ENCODE assay signal across 13 cellular contexts in genomic region chr9:80072406-80072805, GRCh38.
DNase-seq lines count a peak whose midpoint lies in the region; TF ChIP-seq lines count a peak whose summit lies in the region.
"Had no signal": no experiment of that assay in that cellular context is flagged by ENCODE, and none has a peak within 500 bp of the region (broad histone marks: within the 10 kb centered on the region; RNA-seq: fewer than 3 reads in every experiment).

No MANE protein-coding gene starts in this region.

- no peaks in the 10 kb centered on the region for H3K4me1 Mint-ChIP-seq in activated CD4-positive, alpha-beta T cell treated with anti-CD3 and anti-CD28 coated beads, Interleukin-2, amount 10 ng/mL, durations not matched to agents 24 days and 14 days

- in situ Hi-C loops in G401 (cut with HindIII; ENCODE audit: low sequenced_read_pairs), result no loop called here

- DNase-seq in COR-L47 (lab: John Stamatoyannopoulos, UW), result peak; percentile 61
- DNase-seq in G401 (ENCODE audit: low spot score), result peak; percentile 86
- DNase-seq in NCI-H1930 (lab: John Stamatoyannopoulos, UW), result peak; percentile 32 to 74
- DNase-seq in activated CD4-positive, alpha-beta T cell treated with anti-CD3 and anti-CD28 coated beads, Interleukin-2, amount 10 ng/mL, durations not matched to agents 24 days and 14 days, result no peak
- DNase-seq in glomerular visceral epithelial cell (ENCODE audit: extremely low spot score), result no peak
- DNase-seq in NCI-H2107 treated with DMSO at 0.1 percent for 48 hours (lab: John Stamatoyannopoulos, UW; ENCODE audit: unreplicated experiment), result no peak
- DNase-seq: ACHN; CD4-positive, alpha-beta T cell; DND-41; GF-D8 had no signal

- TF ChIP-seq CTCF in VCaP (conservative IDR thresholded peaks at IDR 0.05), result no peak

- H3K4me3 Mint-ChIP-seq in activated CD4-positive, alpha-beta T cell treated with anti-CD3 and anti-CD28 coated beads, Interleukin-2, amount 10 ng/mL, durations not matched to agents 24 days and 14 days, result no peak overlapping the region
- H3K4me3 Mint-ChIP-seq: CD4-positive, alpha-beta T cell had no signal

- no peaks in the 10 kb centered on the region for H3K36me3 Mint-ChIP-seq in activated CD4-positive, alpha-beta T cell treated with anti-CD3 and anti-CD28 coated beads, Interleukin-2, amount 10 ng/mL, durations not matched to agents 24 days and 14 days (ENCODE audit: low read depth)

- intact Hi-C loops in activated CD4-positive, alpha-beta T cell treated with anti-CD3 and anti-CD28 coated beads, Interleukin-2, amount 10 ng/mL, durations not matched to agents 24 days and 14 days (cut with micrococcal nuclease), result no loop called here

- no peaks in the 10 kb centered on the region for H3K27me3 Mint-ChIP-seq in activated CD4-positive, alpha-beta T cell treated with anti-CD3 and anti-CD28 coated beads, Interleukin-2, amount 10 ng/mL, durations not matched to agents 24 days and 14 days
- H3K27me3 Mint-ChIP-seq: CD4-positive, alpha-beta T cell had no signal

- no peak overlapping the region for H3K27ac Mint-ChIP-seq in activated CD4-positive, alpha-beta T cell treated with anti-CD3 and anti-CD28 coated beads, Interleukin-2, amount 10 ng/mL, durations not matched to agents 24 days and 14 days
- H3K27ac Mint-ChIP-seq: CD4-positive, alpha-beta T cell had no signal

- peak overlapping the region; percentile 76; the same call in 1 of the 2 replicates for H3K27ac ChIP-seq in VCaP
- H3K27ac ChIP-seq: BLaER1 treated with 17β-estradiol and CSF1 and Interleukin-3, amounts not matched to agents 10 nM and 100 nM; HL-60 had no signal

- peaks cover 3% of the 10 kb centered on the region for H3K9me3 Mint-ChIP-seq in activated CD4-positive, alpha-beta T cell treated with anti-CD3 and anti-CD28 coated beads, Interleukin-2, amount 10 ng/mL, durations not matched to agents 24 days and 14 days
- H3K9me3 Mint-ChIP-seq: CD4-positive, alpha-beta T cell had no signal

Comparison
In these comparisons a context has a peak if more than half of its experiments do, and no peak if none do; other contexts are left out.
1. DNase-seq: peak in COR-L47 (single experiment), G401 (single experiment) and NCI-H1930 (2 of 2); none in activated CD4-positive, alpha-beta T cell treated with anti-CD3 and anti-CD28 coated beads, Interleukin-2, amount 10 ng/mL, durations not matched to agents 24 days and 14 days (single experiment), glomerular visceral epithelial cell (single experiment) and NCI-H2107 treated with DMSO at 0.1 percent for 48 hours (single experiment).